Comparison of ENCODE assay signal across 34 cellular contexts in the genomic region with DNA sequence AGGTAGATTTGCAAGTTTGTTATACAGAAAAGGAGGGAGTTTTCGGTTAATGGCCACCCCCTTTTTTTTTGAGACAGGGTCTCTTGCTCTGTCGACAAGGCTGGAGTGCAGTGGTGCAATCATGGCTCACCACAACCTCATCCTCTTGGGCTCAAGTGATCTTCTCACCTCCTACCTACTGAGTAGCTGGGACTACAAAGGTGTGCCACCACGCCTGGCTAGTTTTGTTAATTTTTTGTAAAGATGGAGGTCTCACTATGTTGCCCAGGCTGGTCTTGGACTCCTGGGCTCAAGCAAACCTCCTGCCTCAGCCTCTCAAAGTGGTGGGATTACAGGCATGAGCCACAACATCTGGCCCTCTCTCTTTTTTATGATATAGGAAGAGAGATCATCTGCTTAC.
"Had no signal": no experiment of that assay in that cellular context is flagged by ENCODE, and none has a peak within 500 bp of the region (broad histone marks: within the 10 kb centered on the region; RNA-seq: fewer than 3 reads in every experiment).

No MANE protein-coding gene starts in this region.

- H3K9me3 ChIP-seq: adrenal gland, body of pancreas, colonic mucosa, gastroesophageal sphincter, pancreas, psoas muscle, sigmoid colon, tibial artery, upper lobe of right lung had no signal

- H3K4me3 Mint-ChIP-seq: activated CD4-positive, alpha-beta T cell treated with anti-CD3 and anti-CD28 coated beads for 36 hours; neural crest cell; stimulated activated memory B cell treated with anti-CD40 and anti-IgM and Interleukin-4, amounts not matched to agents 10 μg/mL and 1 μg/mL and 100 μg/mL, for 72 hours; stimulated activated naive CD8-positive, alpha-beta T cell treated with anti-CD3 and anti-CD28 coated beads, Interleukin-15, amount 100 ng/mL, for 72 hours; T-cell; T-helper 2 cell treated with Interferon-gamma antibody and Interleukin-4, amounts not matched to agents 5 μg/mL and 100 μg/mL, for 36 hours had no signal

- H3K27me3 Mint-ChIP-seq: activated CD4-positive, alpha-beta T cell treated with anti-CD3 and anti-CD28 coated beads for 36 hours; naive B cell; stimulated activated memory B cell treated with anti-CD40 and anti-IgM and Interleukin-4, amounts not matched to agents 10 μg/mL and 1 μg/mL and 100 μg/mL, for 72 hours; stimulated activated naive CD8-positive, alpha-beta T cell treated with anti-CD3 and anti-CD28 coated beads, Interleukin-15, amount 100 ng/mL, for 72 hours; T-cell had no signal

- H3K9me3 Mint-ChIP-seq: activated naive CD4-positive, alpha-beta T cell treated with anti-CD3 and anti-CD28 coated beads, Interleukin-2, amount 50 U/mL, for 72 hours; naive B cell; neural crest cell; stimulated activated memory B cell treated with anti-CD40 and anti-IgM and Interleukin-4, amounts not matched to agents 10 μg/mL and 1 μg/mL and 100 μg/mL, for 72 hours; stimulated activated naive CD8-positive, alpha-beta T cell treated with anti-CD3 and anti-CD28 coated beads, Interleukin-15, amount 100 ng/mL, for 72 hours; T-cell; T-helper 2 cell treated with Interferon-gamma antibody and Interleukin-4, amounts not matched to agents 5 μg/mL and 100 μg/mL, for 36 hours had no signal

- ATAC-seq: activated CD4-positive, alpha-beta T cell treated with anti-CD3 and anti-CD28 coated beads for 36 hours; activated naive CD4-positive, alpha-beta T cell treated with anti-CD3 and anti-CD28 coated beads, Interleukin-2, amount 50 U/mL, for 72 hours; body of pancreas; gastroesophageal sphincter; left colon; pancreas; psoas muscle; stimulated activated memory B cell treated with anti-CD40 and anti-IgM and Interleukin-4, amounts not matched to agents 10 μg/mL and 1 μg/mL and 100 μg/mL, for 72 hours; stimulated activated naive CD8-positive, alpha-beta T cell treated with anti-CD3 and anti-CD28 coated beads, Interleukin-15, amount 100 ng/mL, for 72 hours; T-cell; upper lobe of right lung had no signal

- H3K27me3 ChIP-seq: adrenal gland, body of pancreas, colonic mucosa, gastroesophageal sphincter, pancreas, sigmoid colon, tibial artery, upper lobe of right lung had no signal

- H3K36me3 ChIP-seq: adrenal gland, colonic mucosa, pancreas, tibial artery had no signal

- H3K27ac ChIP-seq: adrenal gland, body of pancreas, colonic mucosa, pancreas, psoas muscle, sigmoid colon, tibial artery, upper lobe of right lung had no signal

- H3K27ac Mint-ChIP-seq: activated CD4-positive, alpha-beta T cell treated with anti-CD3 and anti-CD28 coated beads for 36 hours; activated naive CD4-positive, alpha-beta T cell treated with anti-CD3 and anti-CD28 coated beads, Interleukin-2, amount 50 U/mL, for 72 hours; stimulated activated memory B cell treated with anti-CD40 and anti-IgM and Interleukin-4, amounts not matched to agents 10 μg/mL and 1 μg/mL and 100 μg/mL, for 72 hours; stimulated activated naive CD8-positive, alpha-beta T cell treated with anti-CD3 and anti-CD28 coated beads, Interleukin-15, amount 100 ng/mL, for 72 hours; T-cell; T-helper 2 cell treated with Interferon-gamma antibody and Interleukin-4, amounts not matched to agents 5 μg/mL and 100 μg/mL, for 36 hours had no signal

- H3K4me1 ChIP-seq: adrenal gland, body of pancreas, colonic mucosa, pancreas, psoas muscle, tibial artery, upper lobe of right lung had no signal

- DNase-seq: activated CD4-positive, alpha-beta T cell treated with anti-CD3 and anti-CD28 coated beads for 36 hours; activated CD4-positive, CD25-positive, alpha-beta regulatory T cell; activated CD8-positive, alpha-beta memory T cell treated with anti-CD3 and anti-CD28 coated beads, Interleukin-2, amount 50 U/mL, for 48 hours; activated naive CD4-positive, alpha-beta T cell; activated T-cell treated with anti-CD3 and anti-CD28 coated beads, Interleukin-2, amount 50 U/mL, for 48 hours; adrenal gland; aorta; body of pancreas; colonic mucosa; effector CD8-positive, alpha-beta T cell; erythroblast; hippocampal formation; kidney; left colon; mammary epithelial cell; naive B cell; nucleus accumbens; pancreas; psoas muscle; sigmoid colon; small intestine; stimulated activated CD4-positive, alpha-beta T cell treated with anti-CD3 and anti-CD28 coated beads, Interleukin-1b, Interleukin-23, amount 100 ng/mL, for 48 hours; stimulated activated CD4-positive, alpha-beta T cell treated with anti-CD3 and anti-CD28 coated beads, Interleukin-4, amount 100 ng/mL, for 4 hours; stimulated activated CD8-positive, alpha-beta memory T cell treated with anti-CD3 and anti-CD28 coated beads, Interleukin-4, amount 100 ng/mL, for 48 hours; stimulated activated naive CD8-positive, alpha-beta T cell treated with anti-CD3 and anti-CD28 coated beads, Interleukin-15, amount 100 ng/mL, for 72 hours; substantia nigra; T-cell; tibial artery; upper lobe of right lung had no signal

- H3K4me3 ChIP-seq: adrenal gland, body of pancreas, colonic mucosa, gastroesophageal sphincter, pancreas, psoas muscle, sigmoid colon, tibial artery, upper lobe of right lung had no signal
